Comparison of ENCODE assay signal across 1 cellular context in the genomic region with DNA sequence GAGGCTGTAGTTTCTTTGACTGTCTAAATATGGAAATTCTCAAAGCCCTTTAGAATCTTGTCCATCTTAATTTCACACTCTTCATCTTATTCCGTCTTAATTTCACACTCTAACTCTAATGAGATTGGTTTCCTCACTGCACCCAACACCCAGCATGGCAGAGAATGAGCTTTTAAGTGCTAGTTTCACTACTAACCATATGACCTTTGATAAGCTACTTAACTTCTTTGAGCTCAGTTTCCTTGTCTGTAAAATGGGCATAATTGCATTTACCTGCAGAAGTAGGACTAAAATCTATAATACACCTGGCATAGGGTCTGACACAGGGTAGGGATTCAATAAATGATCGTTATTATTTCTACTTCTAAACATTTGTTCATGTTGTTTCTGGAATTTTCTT.
TF ChIP-seq lines count a peak whose summit lies in the region.

No MANE protein-coding gene starts in this region.

TF ChIP-seq in K562, 482 proteins besides CTCF, POLR2A, EP300 and RAD21:
- no peak for TF ChIP-seq SAFB (IDR thresholded peaks at IDR 0.05; ENCODE audit: borderline replicate concordance, low read depth, low read length)
- no peak for TF ChIP-seq ZNF175 (CRISPR knock-in tag; IDR thresholded peaks at IDR 0.05; ENCODE audit: low read depth)
- no peak for TF ChIP-seq GATA2 (CRISPR knock-in tag; IDR thresholded peaks at IDR 0.05)
- TF ChIP-seq SNRNP70 (optimal IDR thresholded peaks at IDR 0.05; ENCODE audit: low read depth, low read length) = no peak
- TF ChIP-seq TEAD4 (IDR thresholded peaks at IDR 0.05; ENCODE audit: low read length) = no peak
- TF ChIP-seq TEAD4 (CRISPR knock-in tag; IDR thresholded peaks at IDR 0.05; ENCODE audit: borderline replicate concordance) = no peak
- TF ChIP-seq, protein P1, sequence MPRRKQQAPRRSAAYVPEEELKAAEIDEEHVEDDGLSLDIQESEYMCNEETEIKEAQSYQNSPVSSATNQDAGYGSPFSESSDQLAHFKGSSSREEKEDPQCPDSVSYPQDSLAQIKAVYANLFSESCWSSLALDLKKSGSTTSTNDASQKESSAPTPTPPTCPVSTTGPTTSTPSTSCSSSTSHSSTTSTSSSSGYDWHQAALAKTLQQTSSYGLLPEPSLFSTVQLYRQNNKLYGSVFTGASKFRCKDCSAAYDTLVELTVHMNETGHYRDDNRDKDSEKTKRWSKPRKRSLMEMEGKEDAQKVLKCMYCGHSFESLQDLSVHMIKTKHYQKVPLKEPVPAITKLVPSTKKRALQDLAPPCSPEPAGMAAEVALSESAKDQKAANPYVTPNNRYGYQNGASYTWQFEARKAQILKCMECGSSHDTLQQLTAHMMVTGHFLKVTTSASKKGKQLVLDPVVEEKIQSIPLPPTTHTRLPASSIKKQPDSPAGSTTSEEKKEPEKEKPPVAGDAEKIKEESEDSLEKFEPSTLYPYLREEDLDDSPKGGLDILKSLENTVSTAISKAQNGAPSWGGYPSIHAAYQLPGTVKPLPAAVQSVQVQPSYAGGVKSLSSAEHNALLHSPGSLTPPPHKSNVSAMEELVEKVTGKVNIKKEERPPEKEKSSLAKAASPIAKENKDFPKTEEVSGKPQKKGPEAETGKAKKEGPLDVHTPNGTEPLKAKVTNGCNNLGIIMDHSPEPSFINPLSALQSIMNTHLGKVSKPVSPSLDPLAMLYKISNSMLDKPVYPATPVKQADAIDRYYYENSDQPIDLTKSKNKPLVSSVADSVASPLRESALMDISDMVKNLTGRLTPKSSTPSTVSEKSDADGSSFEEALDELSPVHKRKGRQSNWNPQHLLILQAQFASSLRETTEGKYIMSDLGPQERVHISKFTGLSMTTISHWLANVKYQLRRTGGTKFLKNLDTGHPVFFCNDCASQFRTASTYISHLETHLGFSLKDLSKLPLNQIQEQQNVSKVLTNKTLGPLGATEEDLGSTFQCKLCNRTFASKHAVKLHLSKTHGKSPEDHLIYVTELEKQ (CRISPR knock-in tag; IDR thresholded peaks at IDR 0.05) = no peak
- no peak for TF ChIP-seq PTBP1 (IDR thresholded peaks at IDR 0.05; ENCODE audit: low read depth, low read length)
- no peak for TF ChIP-seq KLF6 (CRISPR knock-in tag; IDR thresholded peaks at IDR 0.05; ENCODE audit: borderline replicate concordance)
- TF ChIP-seq, protein P2, sequence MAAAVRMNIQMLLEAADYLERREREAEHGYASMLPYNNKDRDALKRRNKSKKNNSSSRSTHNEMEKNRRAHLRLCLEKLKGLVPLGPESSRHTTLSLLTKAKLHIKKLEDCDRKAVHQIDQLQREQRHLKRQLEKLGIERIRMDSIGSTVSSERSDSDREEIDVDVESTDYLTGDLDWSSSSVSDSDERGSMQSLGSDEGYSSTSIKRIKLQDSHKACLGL (CRISPR knock-in tag; IDR thresholded peaks at IDR 0.05; ENCODE audit: borderline replicate concordance, poor library complexity, severe bottlenecking) = no peak
- no peak for TF ChIP-seq NR1H2 (CRISPR knock-in tag; IDR thresholded peaks at IDR 0.05)
- TF ChIP-seq, protein P3, sequence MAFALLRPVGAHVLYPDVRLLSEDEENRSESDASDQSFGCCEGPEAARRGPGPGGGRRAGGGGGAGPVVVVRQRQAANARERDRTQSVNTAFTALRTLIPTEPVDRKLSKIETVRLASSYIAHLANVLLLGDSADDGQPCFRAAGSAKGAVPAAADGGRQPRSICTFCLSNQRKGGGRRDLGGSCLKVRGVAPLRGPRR (CRISPR knock-in tag; IDR thresholded peaks at IDR 0.05) = no peak
- no peak for TF ChIP-seq SOX6 (IDR thresholded peaks at IDR 0.05)
- TF ChIP-seq, protein P4, sequence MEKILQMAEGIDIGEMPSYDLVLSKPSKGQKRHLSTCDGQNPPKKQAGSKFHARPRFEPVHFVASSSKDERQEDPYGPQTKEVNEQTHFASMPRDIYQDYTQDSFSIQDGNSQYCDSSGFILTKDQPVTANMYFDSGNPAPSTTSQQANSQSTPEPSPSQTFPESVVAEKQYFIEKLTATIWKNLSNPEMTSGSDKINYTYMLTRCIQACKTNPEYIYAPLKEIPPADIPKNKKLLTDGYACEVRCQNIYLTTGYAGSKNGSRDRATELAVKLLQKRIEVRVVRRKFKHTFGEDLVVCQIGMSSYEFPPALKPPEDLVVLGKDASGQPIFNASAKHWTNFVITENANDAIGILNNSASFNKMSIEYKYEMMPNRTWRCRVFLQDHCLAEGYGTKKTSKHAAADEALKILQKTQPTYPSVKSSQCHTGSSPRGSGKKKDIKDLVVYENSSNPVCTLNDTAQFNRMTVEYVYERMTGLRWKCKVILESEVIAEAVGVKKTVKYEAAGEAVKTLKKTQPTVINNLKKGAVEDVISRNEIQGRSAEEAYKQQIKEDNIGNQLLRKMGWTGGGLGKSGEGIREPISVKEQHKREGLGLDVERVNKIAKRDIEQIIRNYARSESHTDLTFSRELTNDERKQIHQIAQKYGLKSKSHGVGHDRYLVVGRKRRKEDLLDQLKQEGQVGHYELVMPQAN (IDR thresholded peaks at IDR 0.05; ENCODE audit: borderline replicate concordance) = no peak
- peak; percentile 42; the same call in 1 of the 2 replicates for TF ChIP-seq BCOR (IDR thresholded peaks at IDR 0.05)
- no peak for TF ChIP-seq ZNF586 (CRISPR knock-in tag; conservative IDR thresholded peaks at IDR 0.05)
- peak; percentile 85 for TF ChIP-seq RBM25 (IDR thresholded peaks at IDR 0.05; ENCODE audit: low read depth, low read length, severe bottlenecking)
- no peak for TF ChIP-seq SPI1 (IDR thresholded peaks at IDR 0.05; ENCODE audit: borderline replicate concordance, low read depth, low read length)
TF ChIP-seq in K562: peak in this region for 2.
